In genomic region chr6:151442359-151442758, GRCh38 we compare ENCODE assay signal across 1 cellular context.
A peak's percentile ranks its signal among the peaks of the same experiment; 100 is the strongest.
TF ChIP-seq lines count a peak whose summit lies in the region.

No MANE protein-coding gene starts in this region.

TF ChIP-seq in HepG2, 621 proteins besides CTCF, POLR2A, EP300 and RAD21:
- TF ChIP-seq GATAD2A (CRISPR knock-in tag; IDR thresholded peaks at IDR 0.05), result peak; percentile 42; the same call in 1 of the 2 replicates
- TF ChIP-seq FOXA3 (CRISPR knock-in tag; IDR thresholded peaks at IDR 0.05), result peak; percentile 42; the same call in 1 of the 2 replicates
- TF ChIP-seq MAZ (IDR thresholded peaks at IDR 0.05; ENCODE audit: borderline replicate concordance, low read depth, low read length), result no peak
- no peak for TF ChIP-seq MAZ (CRISPR knock-in tag; IDR thresholded peaks at IDR 0.05; ENCODE audit: low read depth)
- TF ChIP-seq ZNF441 (CRISPR knock-in tag; IDR thresholded peaks at IDR 0.05; ENCODE audit: borderline replicate concordance), result peak; percentile 91
- TF ChIP-seq FOXP4 (CRISPR knock-in tag; IDR thresholded peaks at IDR 0.05), result 0 out of 2 replicates have a peak, but pooled peaks have one; percentile 27
- TF ChIP-seq SAP130 (CRISPR knock-in tag; IDR thresholded peaks at IDR 0.05; ENCODE audit: low read depth), result 0 out of 2 replicates have a peak, but pooled peaks have one; percentile 10
- TF ChIP-seq FOSL2 (CRISPR knock-in tag; IDR thresholded peaks at IDR 0.05), result 0 out of 2 replicates have a peak, but pooled peaks have one; percentile 16
- no peak for TF ChIP-seq LCORL (IDR thresholded peaks at IDR 0.05)
- TF ChIP-seq LCORL (CRISPR knock-in tag; IDR thresholded peaks at IDR 0.05), result 0 out of 2 replicates have a peak, but pooled peaks have one; percentile 21
- TF ChIP-seq ARID4A (CRISPR knock-in tag; IDR thresholded peaks at IDR 0.05; ENCODE audit: borderline replicate concordance), result peak; percentile 5; the same call in 1 of the 2 replicates
- TF ChIP-seq ZNF674 (CRISPR knock-in tag; IDR thresholded peaks at IDR 0.05; ENCODE audit: low read depth), result no peak
- TF ChIP-seq MZF1 (CRISPR knock-in tag; IDR thresholded peaks at IDR 0.05; ENCODE audit: borderline replicate concordance), result no peak
- TF ChIP-seq ZBTB38 (CRISPR knock-in tag; IDR thresholded peaks at IDR 0.05), result peak; percentile 84; the same call in 1 of the 2 replicates
- no peak for TF ChIP-seq ZNF276 (CRISPR knock-in tag; IDR thresholded peaks at IDR 0.05; ENCODE audit: low read depth)
- TF ChIP-seq SOX13 (IDR thresholded peaks at IDR 0.05), result no peak
- TF ChIP-seq SOX13 (CRISPR knock-in tag; conservative IDR thresholded peaks at IDR 0.05 in 1 of 2, IDR thresholded peaks at IDR 0.05 in 1 of 2), result peak in 1 of 2 experiments; percentile 23; a peak in 1 of 4 replicates
- TF ChIP-seq MYNN (CRISPR knock-in tag; IDR thresholded peaks at IDR 0.05; ENCODE audit: low read depth), result no peak
